ENCODE assay signal across 13 cellular contexts in genomic region chr3:30687930-30688570, GRCh38.
DNase-seq lines count a peak whose midpoint lies in the region; ATAC-seq, FAIRE-seq and TF ChIP-seq lines count a peak whose summit lies in the region.
"Had no signal": no experiment of that assay in that cellular context is flagged by ENCODE, and none has a peak within 500 bp of the region (broad histone marks: within the 10 kb centered on the region; RNA-seq: fewer than 3 reads in every experiment).

No MANE protein-coding gene starts in this region.

- CTCF ChIA-PET in naive thymus-derived CD4-positive, alpha-beta T cell (lab: Charles Lee), result interaction anchor here (0.6 to 2.0 kb wide), 5 partner anchors 16 to 368 kb away, joined by 3 to 9 read pairs (median 4); partner anchors contain the start of gene TGFBR2

- peak overlapping the region; percentile 27 to 98 (median 90) for H3K27ac Mint-ChIP-seq in naive thymus-derived CD4-positive, alpha-beta T cell

- H3K36me3 ChIP-seq in heart right ventricle (peaks cover 0 to 99% (median 5%) of the 10 kb centered on the region in 9 donors), adrenal gland (replicated peaks in 1 of 2) (peaks cover 0 to 49% of the 10 kb centered on the region in 2 donors), upper lobe of left lung (peaks cover 18 to 82% (median 24%) of the 10 kb centered on the region in 4 donors)
- peaks cover 6 to 86% (median 7%) of the 10 kb centered on the region in 3 experiments for H3K36me3 ChIP-seq in naive thymus-derived CD4-positive, alpha-beta T cell (ENCODE audit: control insufficient read depth in 2 of 3, insufficient read depth in 3 of 3, low read length in 3 of 3)

- H3K9me3 ChIP-seq in heart right ventricle, result no peaks in the 10 kb centered on the region
- H3K9me3 ChIP-seq in adrenal gland (replicated peaks in 1 of 3), result no peaks in the 10 kb centered on the region
- H3K9me3 ChIP-seq in naive thymus-derived CD4-positive, alpha-beta T cell (ENCODE audit: control insufficient read depth in 2 of 3, low read length in 3 of 3), result no peaks in the 10 kb centered on the region
- H3K9me3 ChIP-seq in upper lobe of left lung, result no peaks in the 10 kb centered on the region

- H3K27me3 ChIP-seq in heart right ventricle, result no peaks in the 10 kb centered on the region
- H3K27me3 ChIP-seq in adrenal gland, result no peaks in the 10 kb centered on the region
- H3K27me3 ChIP-seq in naive thymus-derived CD4-positive, alpha-beta T cell (ENCODE audit: control insufficient read depth in 2 of 2, insufficient read depth in 2 of 2, low read length in 2 of 2), result no peaks in the 10 kb centered on the region
- H3K27me3 ChIP-seq in upper lobe of left lung, result no peaks in the 10 kb centered on the region

- no peak for TF ChIP-seq EP300 in upper lobe of left lung (IDR thresholded peaks at IDR 0.05)

- no peaks in the 10 kb centered on the region for H3K27me3 Mint-ChIP-seq in naive thymus-derived CD4-positive, alpha-beta T cell

- H3K36me3 Mint-ChIP-seq in naive thymus-derived CD4-positive, alpha-beta T cell, result peaks cover 28 to 78% (median 63%) of the 10 kb centered on the region in 5 donors

- H3K4me1 Mint-ChIP-seq in naive thymus-derived CD4-positive, alpha-beta T cell, result peaks cover 52 to 100% (median 96%) of the 10 kb centered on the region in 7 donors

- peak in 1 of 8 donors; percentile 15 for ATAC-seq in heart right ventricle
- no peak for ATAC-seq in Right ventricle myocardium inferior
- ATAC-seq in naive thymus-derived CD4-positive, alpha-beta T cell, result no peak
- ATAC-seq in upper lobe of left lung (ENCODE audit: low FRiP score in 2 of 2), result no peak

- FAIRE-seq in RCC 7860 (lab: Jason Lieb, UNC), result no peak
- FAIRE-seq: GM19239 had no signal

- H3K4me3 Mint-ChIP-seq in naive thymus-derived CD4-positive, alpha-beta T cell, result peak overlapping the region in 7 of 10 donors; percentile 5 to 66 (median 35)
- H3K4me3 Mint-ChIP-seq: CD14-positive monocyte had no signal

- 59 to 74% methylated on average over 8 of the region's 8 CpGs for WGBS in heart right ventricle, 2 donors
- WGBS in adrenal gland, 4 donors, result 86 to 95% (median 92%) methylated on average over 8 of the region's 8 CpGs
- 73 to 90% methylated on average over 8 of the region's 8 CpGs for WGBS in upper lobe of left lung, 2 donors

- DNase-seq in heart right ventricle (no peak), Right ventricle myocardium inferior (ENCODE audit: missing footprints) (no peak), adrenal gland (no peak), upper lobe of left lung (no peak), hypothalamus (lab: John Stamatoyannopoulos, UW) (no peak), RCC 7860 (ENCODE audit: low spot score) (no peak)
- DNase-seq in naive thymus-derived CD4-positive, alpha-beta T cell, result no peak
- DNase-seq in activated effector memory CD4-positive, alpha-beta T cell treated with Interleukin-2 at 50 U/mL for 16 hours, result no peak
- DNase-seq: MM.1S; stimulated activated CD4-positive, alpha-beta T cell treated with anti-CD3 and anti-CD28 coated beads, Interleukin-4, amount 100 ng/mL, for 24 hours; T-helper 2 cell had no signal

- TF ChIP-seq CTCF in heart right ventricle (IDR thresholded peaks at IDR 0.05), result no peak
- no peak for TF ChIP-seq CTCF in adrenal gland (IDR thresholded peaks at IDR 0.05)
- no peak for TF ChIP-seq CTCF in upper lobe of left lung (IDR thresholded peaks at IDR 0.05)

- TF ChIP-seq POLR2A in adrenal gland (IDR thresholded peaks at IDR 0.05), result no peak
- TF ChIP-seq POLR2A in upper lobe of left lung (IDR thresholded peaks at IDR 0.05), result no peak

- intact Hi-C loops in heart right ventricle (cut with DNase I), result loop anchor here in 6 of 10 donors (5.0 to 10.0 kb wide), 6 partner anchors 73 to 576 kb away; no protein-coding TSS in a partner anchor
- intact Hi-C loops in Right ventricle myocardium inferior (cut with DNase I), result loop anchor here (5.0 kb wide), 2 partner anchors 36 to 401 kb away; no protein-coding TSS in a partner anchor
- intact Hi-C loops in adrenal gland (cut with DNase I), result loop anchor here (5.0 to 10.0 kb wide), 2 partner anchors 81 to 173 kb away; partner anchors contain the start of gene TGFBR2 (in 1 of the 2)
- intact Hi-C loops in naive thymus-derived CD4-positive, alpha-beta T cell (cut with micrococcal nuclease), result loop anchor here (2.0 kb wide), 1 partner anchor 13 kb away; no protein-coding TSS in a partner anchor

- POLR2A ChIA-PET in naive thymus-derived CD4-positive, alpha-beta T cell (lab: Charles Lee), result interaction anchor here (1.1 to 2.2 kb wide), 5 partner anchors 10 to 80 kb away, joined by 3 to 11 read pairs (median 8); no protein-coding TSS in a partner anchor

- H3K27ac ChIP-seq in heart right ventricle (peak overlapping the region in 9 of 10 donors; percentile 45 to 83 (median 73)), adrenal gland (peak overlapping the region in 4 of 5 donors; percentile 18 to 83 (median 68)), upper lobe of left lung (peak overlapping the region; percentile 49 to 80 (median 68))
- peak overlapping the region; percentile 26 for H3K27ac ChIP-seq in naive thymus-derived CD4-positive, alpha-beta T cell (ENCODE audit: low read depth, low read length)

- H3K4me1 ChIP-seq in heart right ventricle, result peaks cover 16 to 100% (median 95%) of the 10 kb centered on the region in 9 donors
- H3K4me1 ChIP-seq in adrenal gland (replicated peaks in 1 of 2), result peaks cover 40 to 79% of the 10 kb centered on the region in 2 donors
- H3K4me1 ChIP-seq in naive thymus-derived CD4-positive, alpha-beta T cell (ENCODE audit: control insufficient read depth in 2 of 2, insufficient read depth in 2 of 2, low read length in 2 of 2), result peaks cover 25 to 67% of the 10 kb centered on the region in 2 donors
- H3K4me1 ChIP-seq in upper lobe of left lung, result peaks cover 67 to 92% (median 81%) of the 10 kb centered on the region in 4 donors

- H3K9me3 Mint-ChIP-seq in naive thymus-derived CD4-positive, alpha-beta T cell, result no peaks in the 10 kb centered on the region

- H3K4me3 ChIP-seq in heart right ventricle, result no peak overlapping the region
- H3K4me3 ChIP-seq in adrenal gland, result no peak overlapping the region
- no peak overlapping the region for H3K4me3 ChIP-seq in naive thymus-derived CD4-positive, alpha-beta T cell (ENCODE audit: low read length)
- H3K4me3 ChIP-seq in upper lobe of left lung, result no peak overlapping the region
